ENCODE assay signal across 21 cellular contexts in the genomic region with DNA sequence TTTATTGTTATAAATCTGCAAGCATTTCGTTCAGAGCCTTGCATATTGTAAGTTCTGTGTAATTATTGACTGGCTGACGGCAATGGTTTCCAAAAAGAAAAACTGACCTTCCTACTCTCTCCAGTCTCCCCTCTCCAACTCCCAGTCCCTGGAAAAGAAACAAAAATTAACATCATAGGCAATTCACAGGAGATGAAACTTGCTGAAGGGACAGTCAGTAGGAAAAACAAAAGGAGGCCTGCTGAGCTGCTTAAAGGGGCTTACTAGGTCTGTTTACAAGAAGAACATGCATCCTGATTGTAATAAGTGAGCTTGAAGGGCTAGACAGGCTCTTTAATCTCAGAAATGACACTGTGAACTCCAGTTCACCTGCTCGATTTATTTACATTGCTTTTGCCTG.
DNase-seq lines count a peak whose midpoint lies in the region; ATAC-seq and TF ChIP-seq lines count a peak whose summit lies in the region.
"Had no signal": no experiment of that assay in that cellular context is flagged by ENCODE, and none has a peak within 500 bp of the region (broad histone marks: within the 10 kb centered on the region; RNA-seq: fewer than 3 reads in every experiment).

No MANE protein-coding gene starts in this region.

- TF ChIP-seq EP300 in upper lobe of left lung (IDR thresholded peaks at IDR 0.05), result no peak

- H4K12ac ChIP-seq in trophoblast cell (ENCODE audit: low read depth, low read length), result no peak overlapping the region

- no CpG with 5 or more reads among the region's 3 CpGs for WGBS in trophoblast cell (ENCODE audit: extremely low coverage, insufficient coverage, insufficient read length)
- WGBS in upper lobe of left lung, 2 donors, result 74 to 75% methylated on average over 3 of the region's 3 CpGs

- no peak overlapping the region for H3K18ac ChIP-seq in trophoblast cell (ENCODE audit: low read length)

- no peaks in the 10 kb centered on the region for H3K79me1 ChIP-seq in trophoblast cell (ENCODE audit: low read length)

- DNase-seq in H7 (peak; percentile 8), NCI-H1417 treated with DMSO at 0.1 percent for 48 hours (lab: John Stamatoyannopoulos, UW) (peak; percentile 64), trophoblast cell (no peak), erythroblast (lab: John Stamatoyannopoulos, UW) (no peak), upper lobe of left lung (no peak), GDM1 (lab: John Stamatoyannopoulos, UW) (no peak)
- DNase-seq: activated CD4-positive, alpha-beta T cell treated with anti-CD3 and anti-CD28 coated beads, Interleukin-2, amount 10 ng/mL, durations not matched to agents 7 days and 5 days; activated CD8-positive, alpha-beta memory T cell treated with anti-CD3 and anti-CD28 coated beads, Interleukin-2, amount 10 ng/mL, durations not matched to agents 7 days and 5 days; anterior cingulate cortex; CD4-positive, CD25-positive, alpha-beta regulatory T cell; central memory CD4-positive, alpha-beta T cell; islet precursor cell; mucosa of descending colon; MV-4-11; NCI-H2171; posterior cingulate gyrus; SJCRH30 had no signal

- H2AFZ ChIP-seq in trophoblast cell (ENCODE audit: insufficient read depth, low read length, poor library complexity), result no peak overlapping the region

- H3K27ac ChIP-seq in VCaP, result peak overlapping the region; percentile 8; the same call in 1 of the 2 replicates
- no peak overlapping the region for H3K27ac ChIP-seq in trophoblast cell (ENCODE audit: low read depth, low read length)
- H3K27ac ChIP-seq in upper lobe of left lung, result no peak overlapping the region
- H3K27ac ChIP-seq: KMS-11, SJCRH30, suprapubic skin, vagina had no signal

- H3K36me3 ChIP-seq in H7 (replicated peaks; ENCODE audit: control insufficient read depth, insufficient read depth, low read length) (no peaks in the 10 kb centered on the region), trophoblast cell (ENCODE audit: control insufficient read depth in 1 of 2, insufficient read depth in 2 of 2, low read length in 2 of 2) (no peaks in the 10 kb centered on the region), upper lobe of left lung (no peaks in the 10 kb centered on the region)
- H3K36me3 ChIP-seq: SJCRH30, suprapubic skin, vagina had no signal

- no peak overlapping the region for H3K14ac ChIP-seq in trophoblast cell (ENCODE audit: low read length)

- H2BK120ac ChIP-seq in trophoblast cell (ENCODE audit: insufficient read depth, low read length, poor library complexity), result peak overlapping the region; percentile 43

- H4K8ac ChIP-seq in trophoblast cell (ENCODE audit: low read depth, low read length), result no peak overlapping the region

- ATAC-seq in upper lobe of left lung (ENCODE audit: low FRiP score in 2 of 2), result no peak
- ATAC-seq: activated CD8-positive, alpha-beta memory T cell treated with anti-CD3 and anti-CD28 coated beads, Interleukin-2, amount 10 ng/mL, durations not matched to agents 7 days and 5 days; mucosa of descending colon had no signal

- H4K91ac ChIP-seq in trophoblast cell (ENCODE audit: low read depth, low read length), result no peak overlapping the region

- H3K27me3 ChIP-seq in H7 (ENCODE audit: control insufficient read depth, insufficient read depth, low read length) (no peaks in the 10 kb centered on the region), trophoblast cell (ENCODE audit: insufficient read depth, low read length) (no peaks in the 10 kb centered on the region), upper lobe of left lung (no peaks in the 10 kb centered on the region)
- H3K27me3 ChIP-seq: SJCRH30, suprapubic skin, vagina had no signal

- H3K9me3 ChIP-seq in trophoblast cell (ENCODE audit: insufficient read depth, low read depth, low read length), result no peaks in the 10 kb centered on the region
- H3K9me3 ChIP-seq in upper lobe of left lung, result no peaks in the 10 kb centered on the region
- H3K9me3 ChIP-seq: mucosa of descending colon, SJCRH30, suprapubic skin, vagina had no signal

- TF ChIP-seq CTCF in VCaP (conservative IDR thresholded peaks at IDR 0.05) (no peak), upper lobe of left lung (IDR thresholded peaks at IDR 0.05) (no peak)

- TF ChIP-seq POLR2A in erythroblast (IDR thresholded peaks at IDR 0.05; ENCODE audit: low read length) (no peak), upper lobe of left lung (IDR thresholded peaks at IDR 0.05) (no peak)

- H2AK5ac ChIP-seq in trophoblast cell (ENCODE audit: low read length), result peak overlapping the region; percentile 29

- H3K4ac ChIP-seq in trophoblast cell (ENCODE audit: low read depth, low read length), result no peak overlapping the region

- no peak overlapping the region for H3K4me2 ChIP-seq in trophoblast cell (ENCODE audit: low read length)
- H3K4me2 ChIP-seq: KMS-11 had no signal

- H3K79me2 ChIP-seq in trophoblast cell (ENCODE audit: control insufficient read depth, insufficient read depth, low read length, poor library complexity), result no peaks in the 10 kb centered on the region

- peak overlapping the region; percentile 40 for H2BK5ac ChIP-seq in trophoblast cell (ENCODE audit: low read depth, low read length, poor library complexity)

- H3K4me1 ChIP-seq in trophoblast cell (ENCODE audit: control insufficient read depth in 1 of 2, insufficient read depth in 2 of 2, low read length in 2 of 2), result peaks cover 0 to 2% of the 10 kb centered on the region in 2 experiments
- H3K4me1 ChIP-seq in upper lobe of left lung, result no peaks in the 10 kb centered on the region
- H3K4me1 ChIP-seq: SJCRH30, suprapubic skin, vagina had no signal

- H3K23ac ChIP-seq in trophoblast cell (ENCODE audit: low read length), result no peak overlapping the region

- no peak overlapping the region for H3K9ac ChIP-seq in trophoblast cell (ENCODE audit: low read length)
- H3K9ac ChIP-seq: KMS-11 had no signal

- peak overlapping the region; percentile 14 for H2BK12ac ChIP-seq in trophoblast cell (ENCODE audit: low read length)

- no peak overlapping the region for H3K4me3 ChIP-seq in H7 (ENCODE audit: insufficient read depth, low read depth, low read length)
- H3K4me3 ChIP-seq in trophoblast cell (ENCODE audit: low read depth, low read length), result no peak overlapping the region
- no peak overlapping the region for H3K4me3 ChIP-seq in upper lobe of left lung
- H3K4me3 ChIP-seq: mucosa of descending colon, SJCRH30, suprapubic skin, vagina had no signal

Comparison
In these comparisons a context has a peak if more than half of its experiments do, and no peak if none do; other contexts are left out.
1. DNase-seq: peak in H7 (single experiment) and NCI-H1417 treated with DMSO at 0.1 percent for 48 hours (single experiment); none in trophoblast cell (0 of 2), erythroblast (0 of 2), upper lobe of left lung (0 of 2) and GDM1 (single experiment).